Comparison of ENCODE assay signal across 1 cellular context in genomic region chr6:158506577-158506976, GRCh38.
TF ChIP-seq lines count a peak whose summit lies in the region.

No MANE protein-coding gene starts in this region.

TF ChIP-seq in SK-N-SH, 30 proteins besides CTCF, POLR2A, EP300 and RAD21 (continued from another document):
- TF ChIP-seq USF2 (IDR thresholded peaks at IDR 0.05; ENCODE audit: borderline replicate concordance, low read depth, low read length) = no peak
